In the genomic region with DNA sequence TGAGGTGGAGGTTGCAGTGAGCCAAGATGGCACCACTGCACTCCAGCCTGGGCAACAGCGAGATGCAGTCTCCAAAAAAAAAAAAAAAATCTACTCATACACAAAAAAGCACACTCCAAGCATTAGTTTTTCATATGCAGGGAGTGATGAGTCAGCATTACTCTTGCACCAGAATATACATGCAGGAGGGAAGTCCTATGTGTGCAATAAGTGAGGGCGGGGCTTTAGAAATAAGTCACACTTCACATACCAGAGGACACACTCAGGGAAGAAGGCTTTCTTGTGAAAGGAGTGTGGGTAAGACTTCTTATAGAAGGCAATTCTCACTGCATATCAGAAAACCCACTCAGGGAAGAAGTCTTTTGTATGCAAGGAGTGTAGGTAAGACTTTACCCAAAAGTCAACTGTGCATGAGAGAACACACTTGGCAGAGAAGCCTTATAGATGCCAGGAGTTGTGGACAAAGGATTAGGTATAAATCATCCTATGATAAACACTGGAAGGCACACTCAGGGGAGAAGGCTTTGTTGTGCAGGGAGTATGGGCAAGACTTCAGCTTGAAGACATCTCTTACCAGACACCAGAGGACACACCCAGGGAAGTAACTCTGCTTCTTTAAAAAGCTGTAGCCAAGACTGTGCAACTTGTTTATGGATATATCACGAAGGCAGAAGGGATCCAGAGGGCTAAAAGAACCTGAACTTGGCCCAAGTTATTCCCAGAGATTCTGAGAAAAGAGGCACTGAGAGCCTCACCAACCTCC, we compare ENCODE assay signal across 10 cellular contexts. TPM values are rescaled to one million over a fixed set of nuclear protein-coding genes. Genes with fewer than 3 reads are reported as not detected.
A peak's percentile ranks its signal among the peaks of the same experiment; 100 is the strongest.
DNase-seq lines count a peak whose midpoint lies in the region; ATAC-seq and TF ChIP-seq lines count a peak whose summit lies in the region.
"Had no signal": no experiment of that assay in that cellular context is flagged by ENCODE, and none has a peak within 500 bp of the region (broad histone marks: within the 10 kb centered on the region; RNA-seq: fewer than 3 reads in every experiment).

No MANE protein-coding gene starts in this region.

- H3K56ac ChIP-seq in IMR-90 (ENCODE audit: extremely low read depth, insufficient read depth, low read length) = no peak overlapping the region

- CTCF ChIA-PET in IMR-90 (lab: Yijun Ruan, JAX) = interaction anchor here (0.7 kb wide), 1 partner anchor 83 kb away, joined by 4 read pairs; no protein-coding TSS in a partner anchor
- CTCF ChIA-PET in activated CD4-positive, alpha-beta T cell treated with anti-CD3 and anti-CD28 coated beads, Interleukin-2, amount 10 ng/mL, durations not matched to agents 7 days and 5 days (lab: Charles Lee) = interaction anchor here (0.8 to 1.7 kb wide), 2 partner anchors 27 to 53 kb away, joined by 3 to 5 read pairs; no protein-coding TSS in a partner anchor

- no peak overlapping the region; the same call in 1 of the 2 replicates for H3K4me2 ChIP-seq in IMR-90 (ENCODE audit: low read depth, low read length)

- WGBS in IMR-90 (ENCODE audit: extremely low coverage in 2 of 2, insufficient read length in 1 of 2), 2 experiments = 60% methylated on average over 1 of the region's 3 CpGs; no CpG with 5 or more reads in 1 of the 2 experiments

- H3K27me3 Mint-ChIP-seq in activated CD4-positive, alpha-beta T cell treated with anti-CD3 and anti-CD28 coated beads, Interleukin-2, amount 10 ng/mL, durations not matched to agents 7 days and 5 days = no peaks in the 10 kb centered on the region

- no peak overlapping the region for H2BK5ac ChIP-seq in IMR-90 (ENCODE audit: low read depth, low read length, poor library complexity, severe bottlenecking)

- POLR2A ChIA-PET in IMR-90 (lab: Charles Lee; ENCODE audit: unreplicated experiment) = no interaction called here
- POLR2A ChIA-PET in activated CD4-positive, alpha-beta T cell treated with anti-CD3 and anti-CD28 coated beads, Interleukin-2, amount 10 ng/mL, durations not matched to agents 7 days and 5 days (lab: Charles Lee) = interaction anchor here (0.7 kb wide), 1 partner anchor 86 kb away, joined by 3 read pairs; no protein-coding TSS in a partner anchor

- no peak overlapping the region for H3K27ac ChIP-seq in IMR-90 (ENCODE audit: insufficient read depth, low read length)
- no peak overlapping the region for H3K27ac ChIP-seq in SJCRH30

- H3K27ac Mint-ChIP-seq in activated CD4-positive, alpha-beta T cell treated with anti-CD3 and anti-CD28 coated beads, Interleukin-2, amount 10 ng/mL, durations not matched to agents 7 days and 5 days = no peak overlapping the region

- H3K4me3 Mint-ChIP-seq in activated CD4-positive, alpha-beta T cell treated with anti-CD3 and anti-CD28 coated beads, Interleukin-2, amount 10 ng/mL, durations not matched to agents 7 days and 5 days = no peak overlapping the region

- H3K79me1 ChIP-seq in IMR-90 (ENCODE audit: low read depth in 1 of 2, low read length in 2 of 2) = peaks cover 30 to 49% of the 10 kb centered on the region in 2 experiments

- peaks cover 3% of the 10 kb centered on the region; the same call in 1 of the 2 replicates for H3K36me3 ChIP-seq in IMR-90 (ENCODE audit: control insufficient read depth, insufficient read depth, low read length)
- H3K36me3 ChIP-seq in SJCRH30 = no peaks in the 10 kb centered on the region

- H3K4ac ChIP-seq in IMR-90 (ENCODE audit: low read depth, low read length) = no peak overlapping the region

- no peak overlapping the region for H4K5ac ChIP-seq in IMR-90 (ENCODE audit: low read depth, low read length)

- H3K9me1 ChIP-seq in IMR-90 (ENCODE audit: insufficient read depth, low read length) = peaks cover 13% of the 10 kb centered on the region; the same call in 1 of the 2 replicates

- no peak for TF ChIP-seq POLR2A in IMR-90 (IDR thresholded peaks at IDR 0.05; ENCODE audit: low read depth, low read length)

- no peak overlapping the region for H4K8ac ChIP-seq in IMR-90 (ENCODE audit: low read depth in 2 of 2, low read length in 2 of 2)

- peaks cover 18% of the 10 kb centered on the region for H3K36me3 Mint-ChIP-seq in activated CD4-positive, alpha-beta T cell treated with anti-CD3 and anti-CD28 coated beads, Interleukin-2, amount 10 ng/mL, durations not matched to agents 7 days and 5 days (ENCODE audit: low read depth)

- no peak for TF ChIP-seq RAD21 in IMR-90 (IDR thresholded peaks at IDR 0.05; ENCODE audit: low read length)

- H4K20me1 ChIP-seq in IMR-90 (ENCODE audit: insufficient read depth, low read length) = peaks cover 30% of the 10 kb centered on the region; the same call in 1 of the 2 replicates

- H2BK15ac ChIP-seq in IMR-90 (ENCODE audit: low read depth, low read length) = no peak overlapping the region

- H3K18ac ChIP-seq in IMR-90 (ENCODE audit: low read depth, low read length) = peak overlapping the region; percentile 33; the same call in 1 of the 2 replicates

- ATAC-seq in IMR-90 (ENCODE audit: low read depth) = peak; percentile 74
- ATAC-seq in HG02642 (IDR thresholded peaks at IDR 0.05; ENCODE audit: poor library complexity, unreplicated experiment) = no peak

- H3K4me1 Mint-ChIP-seq in activated CD4-positive, alpha-beta T cell treated with anti-CD3 and anti-CD28 coated beads, Interleukin-2, amount 10 ng/mL, durations not matched to agents 7 days and 5 days = peaks cover 43% of the 10 kb centered on the region

- TF ChIP-seq CTCF in AG10803 (conservative IDR thresholded peaks at IDR 0.05; ENCODE audit: low read length) (no peak), IMR-90 (conservative IDR thresholded peaks at IDR 0.05; ENCODE audit: low read depth, low read length) (no peak)

- H3K4me3 ChIP-seq in AG10803 (ENCODE audit: low read length) = no peak overlapping the region
- H3K4me3 ChIP-seq in IMR-90 (ENCODE audit: insufficient read depth, low read depth, low read length) = no peak overlapping the region
- H3K4me3 ChIP-seq in SJCRH30 = no peak overlapping the region

- no peak overlapping the region for H2AK5ac ChIP-seq in IMR-90 (ENCODE audit: low read depth, low read length)

- H4K91ac ChIP-seq in IMR-90 (ENCODE audit: insufficient read depth, low read depth, low read length) = no peak overlapping the region

- H3K23ac ChIP-seq in IMR-90 (ENCODE audit: low read depth, low read length) = 0 out of 2 replicates have a peak overlapping the region, but pooled peaks have one; percentile 54

- no peak overlapping the region for H2AFZ ChIP-seq in IMR-90 (replicated peaks; ENCODE audit: low read length, poor library complexity)

- H3K27me3 ChIP-seq in IMR-90 (ENCODE audit: control insufficient read depth, insufficient read depth, low read length) (no peaks in the 10 kb centered on the region), SJCRH30 (no peaks in the 10 kb centered on the region)

- H2BK20ac ChIP-seq in IMR-90 (ENCODE audit: low read depth, low read length) = no peak overlapping the region

- H3K14ac ChIP-seq in IMR-90 (replicated peaks; ENCODE audit: low read depth, low read length) = peak overlapping the region; percentile 13; the same call in 1 of the 2 replicates

- no peak overlapping the region for H2AK9ac ChIP-seq in IMR-90 (replicated peaks; ENCODE audit: low read depth, low read length, poor library complexity)

- intact Hi-C loops in IMR-90 (cut with micrococcal nuclease) = no loop called here

- DNase-seq in AG10803 (ENCODE audit: low read depth) = peak; percentile 69
- peak; percentile 83 for DNase-seq in IMR-90
- DNase-seq in amniotic epithelial cell (ENCODE audit: low read depth) = peak; percentile 84
- DNase-seq in kidney tubule cell (ENCODE audit: low spot score) = peak; percentile 17
- DNase-seq in activated CD4-positive, alpha-beta T cell treated with anti-CD3 and anti-CD28 coated beads, Interleukin-2, amount 10 ng/mL, durations not matched to agents 7 days and 5 days = no peak
- DNase-seq in NCI-H748 treated with DMSO at 0.1 percent for 48 hours (lab: John Stamatoyannopoulos, UW) = no peak
- no peak for DNase-seq in SJCRH30
- DNase-seq: effector memory CD4-positive, alpha-beta T cell; NCI-H526 treated with DMSO at 0.1 percent for 48 hours had no signal

- no peaks in the 10 kb centered on the region for H3K9me3 Mint-ChIP-seq in activated CD4-positive, alpha-beta T cell treated with anti-CD3 and anti-CD28 coated beads, Interleukin-2, amount 10 ng/mL, durations not matched to agents 7 days and 5 days

- dilution Hi-C loops in IMR-90 (cut with HindIII; ENCODE audit: low sequenced_read_pairs, unreplicated experiment) = no loop called here

- H3K9me3 ChIP-seq in IMR-90 (ENCODE audit: control insufficient read depth, insufficient read depth, low read length) (no peaks in the 10 kb centered on the region), SJCRH30 (replicated peaks) (no peaks in the 10 kb centered on the region)

- H3K4me1 ChIP-seq in IMR-90 (ENCODE audit: control insufficient read depth, insufficient read depth, low read length) (peaks cover 15% of the 10 kb centered on the region), SJCRH30 (no peaks in the 10 kb centered on the region)

- in situ Hi-C loops in IMR-90 (cut with MboI; ENCODE audit: low sequenced_read_pairs) = no loop called here

- no peak overlapping the region for H2BK120ac ChIP-seq in IMR-90 (ENCODE audit: low read depth, low read length)

- no TSS peak for BruUV-seq in IMR-90 (replicated peaks; lab: Mats Ljungman, UMichigan)

- H3K9ac ChIP-seq in IMR-90 (ENCODE audit: low read depth, low read length) = no peak overlapping the region

TF ChIP-seq in IMR-90, 13 proteins besides CTCF, POLR2A, EP300 and RAD21:
- TF ChIP-seq FOS (IDR thresholded peaks at IDR 0.05; ENCODE audit: low read depth, low read length) (peak; percentile 29; the same call in 1 of the 2 replicates), CEBPB (IDR thresholded peaks at IDR 0.05; ENCODE audit: low read depth, low read length) (peak; percentile 72), NFE2L2 (IDR thresholded peaks at IDR 0.05; ENCODE audit: low read depth, low read length) (peak; percentile 77), MAFK (IDR thresholded peaks at IDR 0.05; ENCODE audit: low read depth, low read length) (peak; percentile 99)
- TF ChIP-seq, protein P1, sequence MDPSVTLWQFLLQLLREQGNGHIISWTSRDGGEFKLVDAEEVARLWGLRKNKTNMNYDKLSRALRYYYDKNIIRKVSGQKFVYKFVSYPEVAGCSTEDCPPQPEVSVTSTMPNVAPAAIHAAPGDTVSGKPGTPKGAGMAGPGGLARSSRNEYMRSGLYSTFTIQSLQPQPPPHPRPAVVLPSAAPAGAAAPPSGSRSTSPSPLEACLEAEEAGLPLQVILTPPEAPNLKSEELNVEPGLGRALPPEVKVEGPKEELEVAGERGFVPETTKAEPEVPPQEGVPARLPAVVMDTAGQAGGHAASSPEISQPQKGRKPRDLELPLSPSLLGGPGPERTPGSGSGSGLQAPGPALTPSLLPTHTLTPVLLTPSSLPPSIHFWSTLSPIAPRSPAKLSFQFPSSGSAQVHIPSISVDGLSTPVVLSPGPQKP (IDR thresholded peaks at IDR 0.05; ENCODE audit: borderline replicate concordance, low read depth, low read length) = no peak

RNA-seq across cellular contexts. Expression of gene ATF7, which starts 50.5 kb away (rescaled TPM):
- 7.0 and 9.4 TPM in 2 replicates for total RNA-seq in IMR-90 (2012; rRNA removed)
- polyA plus RNA-seq in IMR-90 (2012; rRNA removed) = 15.2 and 16.3 TPM in 2 replicates
- polyA plus RNA-seq in IMR-90 (2012; cell fraction: cytosol; rRNA removed) = 6.5 and 9.7 TPM in 2 replicates
- polyA plus RNA-seq in IMR-90 (2012; cell fraction: nucleus; rRNA removed; ENCODE audit: low replicate concordance) = 35.8 and 38.5 TPM in 2 replicates
- 10 to 100 TPM; 28.6 to 43.0 TPM for total RNA-seq in activated CD4-positive, alpha-beta T cell treated with anti-CD3 and anti-CD28 coated beads, Interleukin-2, amount 10 ng/mL, durations not matched to agents 7 days and 5 days
- total RNA-seq in SJCRH30 (2014; rRNA removed; shearing (Covaris generic)) = 9.9 and 13.3 TPM in 2 replicates

Comparison
In these comparisons a context has a peak if more than half of its experiments do, and no peak if none do; other contexts are left out.
1. DNase-seq: peak in AG10803 (single experiment), IMR-90 (single experiment), amniotic epithelial cell (single experiment) and kidney tubule cell (single experiment); none in activated CD4-positive, alpha-beta T cell treated with anti-CD3 and anti-CD28 coated beads, Interleukin-2, amount 10 ng/mL, durations not matched to agents 7 days and 5 days (single experiment), NCI-H748 treated with DMSO at 0.1 percent for 48 hours (single experiment) and SJCRH30 (0 of 2).